Comparison of ENCODE assay signal across 22 cellular contexts in the genomic region with DNA sequence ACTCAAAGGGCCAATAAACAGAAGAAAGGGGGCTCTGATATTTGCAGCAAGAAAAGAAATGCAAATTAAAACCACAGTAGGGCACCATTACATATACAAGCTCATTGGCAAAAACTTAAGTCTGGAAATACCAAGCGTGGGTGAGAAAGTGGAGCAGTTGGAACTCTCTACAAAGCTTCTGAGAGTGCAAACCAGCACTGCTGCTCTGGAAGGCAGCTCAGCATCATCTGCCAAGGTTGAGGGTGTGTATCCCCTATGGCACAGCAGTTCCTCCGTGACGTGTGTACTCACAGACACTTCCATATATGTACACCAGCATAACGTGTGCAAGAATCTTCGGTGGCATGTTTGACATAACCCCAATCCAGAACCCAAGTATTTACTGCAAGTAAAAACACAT.
"Had no signal": no experiment of that assay in that cellular context is flagged by ENCODE, and none has a peak within 500 bp of the region (broad histone marks: within the 10 kb centered on the region; RNA-seq: fewer than 3 reads in every experiment).

No MANE protein-coding gene starts in this region.

- DNase-seq: activated CD4-positive, alpha-beta memory T cell treated with anti-CD3 and anti-CD28 coated beads for 36 hours; activated CD4-positive, alpha-beta T cell treated with anti-CD3 and anti-CD28 coated beads for 36 hours; activated CD4-positive, alpha-beta T cell treated with anti-CD3 and anti-CD28 coated beads, Interleukin-2, amount 50 U/mL, for 1 hour; activated CD8-positive, alpha-beta memory T cell treated with anti-CD3 and anti-CD28 coated beads, Interleukin-2, amount 50 U/mL, for 4 hours; activated gamma-delta T cell treated with Interleukin-2 at 50 U/mL for 16 hours; activated naive CD4-positive, alpha-beta T cell treated with anti-CD3 and anti-CD28 coated beads for 36 hours; activated T-cell treated with anti-CD3 and anti-CD28 coated beads for 4 hours; activated T-cell treated with anti-CD3 and anti-CD28 coated beads, Interleukin-2, amount 50 U/mL, for 4 hours; adrenal gland; body of pancreas; NCI-H1105; NCI-H1417 treated with DMSO at 0.1 percent for 48 hours; NCI-H187 treated with DMSO at 0.1 percent for 48 hours; NCI-H2081; NCI-H345; NCI-H510A treated with DMSO at 0.1 percent for 48 hours; NCI-H69; SHP77; SJCRH30; T1000 had no signal

- H3K4me3 ChIP-seq: adrenal gland, body of pancreas, breast epithelium, SJCRH30, SK-N-MC had no signal

- H3K36me3 ChIP-seq: adrenal gland, breast epithelium, SJCRH30 had no signal

- H3K4me1 ChIP-seq: adrenal gland, breast epithelium, SJCRH30 had no signal

- H3K9me3 ChIP-seq: adrenal gland, body of pancreas, breast epithelium, SJCRH30 had no signal

- H3K27me3 ChIP-seq: adrenal gland, body of pancreas had no signal

- H3K27ac ChIP-seq: adrenal gland, body of pancreas, breast epithelium, SJCRH30, SK-N-MC had no signal
